Comparison of ENCODE assay signal across 24 cellular contexts in the genomic region with DNA sequence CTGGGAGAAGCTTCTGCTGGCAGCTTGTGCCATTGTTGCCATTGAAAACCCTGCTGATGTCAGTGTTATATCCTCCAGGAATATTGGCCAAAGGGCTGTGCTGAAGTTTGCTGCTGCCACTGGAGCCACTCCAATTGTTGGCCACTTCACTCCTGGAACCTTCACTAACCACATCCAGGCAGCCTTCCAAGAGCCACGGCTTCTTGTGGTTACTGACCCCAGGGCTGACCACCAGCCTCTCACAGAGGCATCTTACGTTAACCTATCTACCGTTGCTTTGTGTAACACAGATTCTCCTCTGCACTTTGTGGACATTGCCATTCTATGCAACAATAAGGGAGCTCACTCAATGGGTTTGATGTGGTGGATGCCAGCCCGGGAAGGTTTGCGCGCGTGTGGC.
DNase-seq lines count a peak whose midpoint lies in the region; ATAC-seq and TF ChIP-seq lines count a peak whose summit lies in the region.
"Had no signal": no experiment of that assay in that cellular context is flagged by ENCODE, and none has a peak within 500 bp of the region (broad histone marks: within the 10 kb centered on the region; RNA-seq: fewer than 3 reads in every experiment).

No MANE protein-coding gene starts in this region.

- DNase-seq in LHCN-M2 (ENCODE audit: low read depth): peak; percentile 21
- peak; percentile 8 to 60 for DNase-seq in cardiac fibroblast (ENCODE audit: low read depth in 2 of 2)
- peak; percentile 57 for DNase-seq in iris pigment epithelial cell (ENCODE audit: low read depth)
- DNase-seq in D341Med (ENCODE audit: low spot score): no peak
- DNase-seq in NCI-H1694 (lab: John Stamatoyannopoulos, UW): no peak
- no peak for DNase-seq in GM23248
- DNase-seq: activated CD4-positive, alpha-beta T cell treated with anti-CD3 and anti-CD28 coated beads for 48 hours; activated gamma-delta T cell treated with Interleukin-2 at 50 U/mL for 16 hours; activated T-cell treated with anti-CD3 and anti-CD28 coated beads, Interleukin-2, amount 50 U/mL, for 1 hour; CD8-positive, alpha-beta memory T cell; effector CD8-positive, alpha-beta T cell; GDM1; left ventricle myocardium inferior; naive B cell; NCI-H510A; T-helper 2 cell had no signal

- in situ Hi-C loops in GM23248 (cut with MboI): no loop called here

- H3K9me3 ChIP-seq in BLaER1: no peaks in the 10 kb centered on the region
- H3K9me3 ChIP-seq in GM23248 (ENCODE audit: low read depth): no peaks in the 10 kb centered on the region
- H3K9me3 ChIP-seq: A549, HAP-1, left ventricle myocardium inferior had no signal

- 0 out of 2 replicates have a peak, but pooled peaks cover 4% of the 10 kb centered on the region for H3K9me2 ChIP-seq in GM23248 (ENCODE audit: insufficient read depth)

- H3K79me2 ChIP-seq in GM23248 (ENCODE audit: insufficient read depth): peaks cover 16% of the 10 kb centered on the region; the same call in 1 of the 2 replicates

- H3K4me3 ChIP-seq in BLaER1: no peak overlapping the region
- no peak overlapping the region for H3K4me3 ChIP-seq in cardiac fibroblast (replicated peaks in 1 of 2; ENCODE audit: low read depth in 2 of 2, low read length in 2 of 2)
- H3K4me3 ChIP-seq in GM23248: no peak overlapping the region
- H3K4me3 ChIP-seq: A549, HAP-1, left ventricle myocardium inferior had no signal

- H3K27ac ChIP-seq in BLaER1: no peak overlapping the region
- no peak overlapping the region for H3K27ac ChIP-seq in GM23248
- H3K27ac ChIP-seq: A549, epithelial cell of prostate, left ventricle myocardium inferior, VCaP had no signal

- H3K4me2 ChIP-seq in BLaER1 (peak overlapping the region; percentile 15), GM23248 (ENCODE audit: unreplicated experiment) (no peak overlapping the region)
- H3K4me2 ChIP-seq: A549 had no signal

- H2AFZ ChIP-seq in GM23248: no peak overlapping the region

- TF ChIP-seq CTCF in cardiac fibroblast (IDR thresholded peaks at IDR 0.05; ENCODE audit: low read depth, low read length): no peak

- no peak overlapping the region for H3K9ac ChIP-seq in BLaER1
- no peak overlapping the region for H3K9ac ChIP-seq in GM23248

- H3K36me3 ChIP-seq in BLaER1 (peaks cover 13% of the 10 kb centered on the region), GM23248 (ENCODE audit: low read depth) (no peaks in the 10 kb centered on the region)
- H3K36me3 ChIP-seq: HAP-1, left ventricle myocardium inferior had no signal

- 0 out of 2 replicates have a peak, but pooled peaks cover 5% of the 10 kb centered on the region for H3F3A ChIP-seq in GM23248 (ENCODE audit: insufficient read depth)

- 91 to 96% methylated on average over 7 of the region's 7 CpGs for WGBS in GM23248 (ENCODE audit: low coverage in 1 of 2, low lambda C conversion rate in 2 of 2, missing lambda C conversion rate in 2 of 2), 2 experiments

- H3K27me3 ChIP-seq in BLaER1: no peaks in the 10 kb centered on the region
- H3K27me3 ChIP-seq in GM23248 (replicated peaks; ENCODE audit: insufficient read depth): no peaks in the 10 kb centered on the region

- H4K20me1 ChIP-seq in BLaER1 (no peaks in the 10 kb centered on the region), GM23248 (ENCODE audit: insufficient read depth) (no peaks in the 10 kb centered on the region)

- H3K4me1 ChIP-seq in BLaER1: peaks cover 8% of the 10 kb centered on the region
- H3K4me1 ChIP-seq in GM23248 (ENCODE audit: insufficient read depth): peaks cover 16% of the 10 kb centered on the region; the same call in 1 of the 2 replicates
- H3K4me1 ChIP-seq: A549, HAP-1 had no signal

- ATAC-seq in HG03280 (IDR thresholded peaks at IDR 0.05; ENCODE audit: unreplicated experiment): no peak
- ATAC-seq: A549, Right ventricle myocardium inferior, SK-N-SH treated with all-trans-retinoic acid at 6 μM for 48 hours had no signal

Comparison
In these comparisons a context has a peak if more than half of its experiments do, and no peak if none do; other contexts are left out.
1. DNase-seq: peak in LHCN-M2 (single experiment), cardiac fibroblast (2 of 2) and iris pigment epithelial cell (single experiment); none in D341Med (single experiment), NCI-H1694 (single experiment) and GM23248 (single experiment).